ENCODE assay signal across 5 cellular contexts in the genomic region with DNA sequence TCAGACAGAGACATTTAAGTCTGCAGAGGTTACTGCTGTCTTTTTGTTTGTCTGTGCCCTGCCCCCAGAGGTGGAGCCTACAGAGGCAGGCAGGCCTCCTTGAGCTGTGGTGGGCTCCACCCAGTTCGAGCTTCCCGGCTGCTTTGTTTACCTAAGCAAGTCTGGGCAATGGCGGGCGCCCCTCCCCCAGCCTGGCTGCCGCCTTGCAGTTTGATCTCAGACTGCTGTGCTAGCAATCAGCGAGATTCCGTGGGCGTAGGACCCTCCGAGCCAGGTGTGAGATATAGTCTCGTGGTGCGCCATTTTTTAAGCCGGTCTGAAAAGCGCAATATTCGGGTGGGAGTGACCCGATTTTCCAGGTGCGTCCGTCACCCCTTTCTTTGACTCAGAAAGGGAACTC.
DNase-seq lines count a peak whose midpoint lies in the region; ATAC-seq and TF ChIP-seq lines count a peak whose summit lies in the region.
"Not testable (repeated sequence)": the region's sequence is repeated elsewhere in the genome, so short reads cannot be mapped to it uniquely, and the experiment has no call there.

No MANE protein-coding gene starts in this region.

- H3K27ac Mint-ChIP-seq in endodermal cell = peak overlapping the region; percentile 78
- H3K27ac Mint-ChIP-seq in osteocyte (ENCODE audit: unreplicated experiment) = not testable (repeated sequence)
- peak overlapping the region; percentile 84 for H3K27ac Mint-ChIP-seq in type B pancreatic cell

- H3K27me3 ChIP-seq in HUES6 (ENCODE audit: control insufficient read depth, insufficient read depth, low read length); PC-3 (ENCODE audit: low read length); endodermal cell (ENCODE audit: control insufficient read depth, insufficient read depth, low read length, poor library complexity, severe bottlenecking): not testable (repeated sequence)

- not testable (repeated sequence) for H3K9me2 ChIP-seq in PC-3 (replicated peaks; ENCODE audit: low read length)

- not testable (repeated sequence) for H4K20me1 ChIP-seq in PC-3 (ENCODE audit: low read length)

- not testable (repeated sequence) for H3K4me1 Mint-ChIP-seq in endodermal cell; osteocyte (ENCODE audit: unreplicated experiment); type B pancreatic cell (ENCODE audit: unreplicated experiment)

- DNase-seq in PC-3; endodermal cell; osteocyte (ENCODE audit: extremely low spot score, unreplicated experiment); type B pancreatic cell (ENCODE audit: extremely low spot score, unreplicated experiment): not testable (repeated sequence)

- H2AFZ ChIP-seq in PC-3 (ENCODE audit: low read length) = not testable (repeated sequence)

- H3K4me3 Mint-ChIP-seq in endodermal cell (peak overlapping the region; percentile 52), osteocyte (ENCODE audit: unreplicated experiment) (peak overlapping the region; percentile 65), type B pancreatic cell (peak overlapping the region; percentile 72)

- TSS peak; percentile 70 for BruUV-seq in PC-3 (replicated peaks; lab: Mats Ljungman, UMichigan)

- not testable (repeated sequence) for H3K27me3 Mint-ChIP-seq in endodermal cell (ENCODE audit: insufficient read depth); osteocyte (ENCODE audit: unreplicated experiment); type B pancreatic cell

- H3K36me3 Mint-ChIP-seq in endodermal cell (ENCODE audit: low read depth) = peaks cover 18% of the 10 kb centered on the region
- not testable (repeated sequence) for H3K36me3 Mint-ChIP-seq in osteocyte (ENCODE audit: unreplicated experiment); type B pancreatic cell

- WGBS in endodermal cell (ENCODE audit: insufficient coverage in 1 of 2, insufficient read length in 1 of 2), 2 experiments = no CpG with 5 or more reads among the region's 17 CpGs

- not testable (repeated sequence) for H3F3A ChIP-seq in PC-3 (ENCODE audit: low read length, unreplicated experiment)

- not testable (repeated sequence) for TF ChIP-seq CTCF in PC-3 (conservative IDR thresholded peaks at IDR 0.05; ENCODE audit: low read depth, low read length); endodermal cell (conservative IDR thresholded peaks at IDR 0.05); osteocyte (IDR thresholded peaks at IDR 0.05); type B pancreatic cell (conservative IDR thresholded peaks at IDR 0.05)

- intact Hi-C loops in PC-3 (cut with micrococcal nuclease) = loop anchor here (5.0 to 10.0 kb wide), 2 partner anchors 245 to 297 kb away; partner anchors contain the start of gene CDH2

- not testable (repeated sequence) for H3K27ac ChIP-seq in HUES6 (ENCODE audit: low read depth, low read length); PC-3 (ENCODE audit: low read length); endodermal cell (ENCODE audit: low read depth, low read length)

- CTCF ChIA-PET in PC-3 (lab: Charles Lee) = interaction anchor here (0.6 kb wide), 1 partner anchor 245 kb away, joined by 7 read pairs; the partner anchor contains the start of gene CDH2

- H3K9ac ChIP-seq in HUES6 (ENCODE audit: low read length) = peak overlapping the region; percentile 57
- not testable (repeated sequence) for H3K9ac ChIP-seq in PC-3 (ENCODE audit: low read length); endodermal cell (ENCODE audit: extremely low read depth, low read length, poor library complexity, severe bottlenecking)

- ATAC-seq in PC-3 = not testable (repeated sequence)

- H3K9me3 Mint-ChIP-seq in endodermal cell = peaks cover 48% of the 10 kb centered on the region
- not testable (repeated sequence) for H3K9me3 Mint-ChIP-seq in osteocyte (ENCODE audit: unreplicated experiment); type B pancreatic cell

- H3K79me2 ChIP-seq in PC-3 (ENCODE audit: low read length) = peaks cover 23% of the 10 kb centered on the region

- H3K4me3 ChIP-seq in HUES6 (ENCODE audit: low read depth, low read length) = peak overlapping the region; percentile 44
- not testable (repeated sequence) for H3K4me3 ChIP-seq in PC-3 (ENCODE audit: low read length); endodermal cell (ENCODE audit: low read length)

- H3K36me3 ChIP-seq in HUES6 (ENCODE audit: control insufficient read depth, insufficient read depth, low read length); PC-3 (ENCODE audit: low read depth, low read length); endodermal cell (ENCODE audit: control insufficient read depth, insufficient read depth, low read length): not testable (repeated sequence)

- H3K4me1 ChIP-seq in HUES6 (ENCODE audit: control insufficient read depth, insufficient read depth, low read length); PC-3 (ENCODE audit: insufficient read depth, low read length); endodermal cell (ENCODE audit: control insufficient read depth, insufficient read depth, low read length): not testable (repeated sequence)

- not testable (repeated sequence) for H3K4me2 ChIP-seq in PC-3 (ENCODE audit: low read length)

- POLR2A ChIA-PET in PC-3 (lab: Charles Lee; ENCODE audit: unreplicated experiment) = not testable (repeated sequence)

- H3K9me3 ChIP-seq in HUES6 (ENCODE audit: control insufficient read depth, insufficient read depth, low read depth, low read length) = peaks cover 22% of the 10 kb centered on the region
- not testable (repeated sequence) for H3K9me3 ChIP-seq in PC-3 (ENCODE audit: low read length)
- H3K9me3 ChIP-seq in endodermal cell (ENCODE audit: control insufficient read depth, low read length) = peaks cover 17% of the 10 kb centered on the region
